ENCODE assay signal across 12 cellular contexts in the genomic region with DNA sequence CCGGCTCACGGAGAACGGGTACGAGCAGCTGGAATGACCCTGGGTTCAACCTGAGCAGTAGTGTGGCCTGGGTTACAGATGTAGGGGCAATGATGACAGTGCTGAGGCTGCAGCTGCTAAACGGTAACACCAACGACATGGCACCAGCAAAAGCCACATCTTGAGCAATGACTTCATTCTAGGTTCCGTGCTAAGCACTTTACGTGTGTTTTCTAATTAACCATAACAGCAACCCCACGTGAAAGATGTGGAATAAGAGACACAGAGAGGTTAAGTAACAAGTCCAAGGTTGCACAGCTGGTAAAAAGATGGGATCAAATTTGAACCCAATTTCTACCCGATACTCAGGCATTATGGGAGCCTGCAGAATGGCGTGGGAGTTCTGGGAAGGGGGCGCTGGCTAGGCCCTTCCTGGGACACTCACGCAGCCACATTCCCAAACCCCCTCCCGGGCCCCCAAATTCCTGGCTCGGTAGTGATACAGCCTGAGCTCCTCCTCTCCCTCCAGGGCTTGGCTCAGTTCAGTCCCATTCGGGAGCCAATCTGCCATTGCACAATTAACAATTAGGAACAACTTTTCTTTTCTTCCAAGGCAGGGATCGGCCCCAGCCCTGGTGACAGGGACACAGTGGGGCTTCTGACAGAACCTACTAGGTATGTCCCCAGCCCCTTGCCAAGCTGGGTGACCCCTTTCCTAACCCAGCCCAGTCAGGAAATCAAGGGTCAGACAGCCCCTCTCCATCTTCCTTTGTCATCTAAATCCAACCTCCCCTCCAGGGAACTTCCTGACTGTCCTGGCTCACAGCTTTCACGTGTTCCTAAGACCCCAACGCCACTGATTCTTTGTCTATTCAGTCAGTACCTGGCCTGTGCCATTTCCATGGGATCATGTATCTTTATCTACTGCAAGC. TPM values are rescaled to one million over a fixed set of nuclear protein-coding genes. Genes with fewer than 3 reads are reported as not detected.
DNase-seq lines count a peak whose midpoint lies in the region; ATAC-seq, FAIRE-seq and TF ChIP-seq lines count a peak whose summit lies in the region.
"Had no signal": no experiment of that assay in that cellular context is flagged by ENCODE, and none has a peak within 500 bp of the region (broad histone marks: within the 10 kb centered on the region; RNA-seq: fewer than 3 reads in every experiment).

No MANE protein-coding gene starts in this region.

- H3K4me3 Mint-ChIP-seq in stimulated activated memory B cell treated with anti-CD40 and anti-IgM and Interleukin-4, amounts not matched to agents 10 μg/mL and 1 μg/mL and 100 μg/mL, for 72 hours: no peak overlapping the region
- H3K4me3 Mint-ChIP-seq: natural killer cell had no signal

- in situ Hi-C loops in GM12878 (cut with MboI): no loop called here

- peaks cover 0 to 9% of the 10 kb centered on the region in 2 experiments; a peak in 2 of 4 replicates for H3K36me3 ChIP-seq in GM12878 (ENCODE audit: control insufficient read depth in 2 of 2, insufficient read depth in 2 of 2, low read length in 1 of 2)

- TF ChIP-seq CTCF in HL-60 (IDR thresholded peaks at IDR 0.05; ENCODE audit: insufficient read depth, low read length) (no peak), GM12878 (IDR thresholded peaks at IDR 0.05 in 2 of 3, conservative IDR thresholded peaks at IDR 0.05 in 1 of 3; ENCODE audit: control insufficient read depth in 2 of 3, extremely low read depth in 1 of 3, insufficient read depth in 1 of 3, low read depth in 3 of 3, low read length in 3 of 3) (no peak)

- RAD21 ChIA-PET in GM12878 (lab: Charles Lee; ENCODE audit: unreplicated experiment): interaction anchor here (1.2 to 2.4 kb wide), 3 partner anchors 24 to 55 kb away, joined by 3 to 7 read pairs (median 4); no protein-coding TSS in a partner anchor

- no peak for TF ChIP-seq EP300 in GM12878 (IDR thresholded peaks at IDR 0.05; ENCODE audit: borderline replicate concordance in 1 of 2, control insufficient read depth in 1 of 2, low read depth in 2 of 2, low read length in 2 of 2)

- SMC1A ChIA-PET in GM12878 (lab: Charles Lee; ENCODE audit: uncharacterized antibody, unreplicated experiment): interaction anchor here (2.9 kb wide), 1 partner anchor 9 kb away, joined by 12 read pairs; no protein-coding TSS in a partner anchor

- H3K27ac Mint-ChIP-seq in stimulated activated memory B cell treated with anti-CD40 and anti-IgM and Interleukin-4, amounts not matched to agents 10 μg/mL and 1 μg/mL and 100 μg/mL, for 72 hours: peak overlapping the region; percentile 25

- H3K4me2 ChIP-seq in GM12878 (ENCODE audit: control insufficient read depth, insufficient read depth): no peak overlapping the region

- no peak for ATAC-seq in GM12878
- ATAC-seq in stimulated activated memory B cell treated with anti-CD40 and anti-IgM and Interleukin-4, amounts not matched to agents 10 μg/mL and 1 μg/mL and 100 μg/mL, for 72 hours: no peak
- ATAC-seq in HG03565 (IDR thresholded peaks at IDR 0.05; ENCODE audit: unreplicated experiment): no peak
- ATAC-seq: natural killer cell had no signal

- H3K36me3 Mint-ChIP-seq in stimulated activated memory B cell treated with anti-CD40 and anti-IgM and Interleukin-4, amounts not matched to agents 10 μg/mL and 1 μg/mL and 100 μg/mL, for 72 hours: peaks cover 41% of the 10 kb centered on the region
- H3K36me3 Mint-ChIP-seq: natural killer cell had no signal

- POLR2A ChIA-PET in GM12878 (lab: Charles Lee): no interaction called here

- CTCF ChIA-PET in GM12878 (lab: Yijun Ruan, JAX): interaction anchor here (0.6 to 1.7 kb wide), 2 partner anchors 10 to 11 kb away, joined by 3 to 4 read pairs; no protein-coding TSS in a partner anchor

- peak in 1 of 2 experiments; percentile 76 for DNase-seq in HL-60 (ENCODE audit: low read depth in 1 of 2, low spot score in 1 of 2)
- DNase-seq in GM12878 (ENCODE audit: low read depth, low spot score): no peak
- peak; percentile 42 for DNase-seq in iPS-NIHi7 (ENCODE audit: extremely low spot score)
- DNase-seq in DMS 273 treated with DMSO at 0.1 percent for 48 hours (lab: John Stamatoyannopoulos, UW): no peak
- no peak for DNase-seq in pons (ENCODE audit: low spot score)
- DNase-seq in NCI-H1417 treated with DMSO at 0.1 percent for 48 hours (lab: John Stamatoyannopoulos, UW): no peak
- DNase-seq: activated CD4-positive, alpha-beta T cell treated with anti-CD3 and anti-CD28 coated beads, Interleukin-2, amount 50 U/mL, for 4 hours; natural killer cell; NCI-H1930; stimulated activated CD4-positive, alpha-beta T cell treated with anti-CD3 and anti-CD28 coated beads, Interleukin-2, amount 100 ng/mL, for 48 hours had no signal

- intact Hi-C loops in GM12878 (cut with micrococcal nuclease; ENCODE audit: unreplicated experiment): no loop called here

- no peaks in the 10 kb centered on the region for H4K20me1 ChIP-seq in GM12878 (ENCODE audit: control insufficient read depth, insufficient read depth)

- no TSS peak for BruUV-seq in GM12878 (replicated peaks; lab: Mats Ljungman, UMichigan)

- no peaks in the 10 kb centered on the region; the same call in 1 of the 2 replicates for H3K4me1 ChIP-seq in GM12878 (ENCODE audit: control insufficient read depth, insufficient read depth, low read length)

- no peak for TF ChIP-seq POLR2A in GM12878 (IDR thresholded peaks at IDR 0.05; ENCODE audit: low read depth, low read length)

- H3K79me2 ChIP-seq in GM12878 (ENCODE audit: control insufficient read depth, insufficient read depth, low read length): no peaks in the 10 kb centered on the region

- no peak for FAIRE-seq in GM12878 (lab: Jason Lieb, UNC)

- no peak for TF ChIP-seq RAD21 in GM12878 (IDR thresholded peaks at IDR 0.05; ENCODE audit: insufficient read depth, low read depth, low read length)

- no peaks in the 10 kb centered on the region; the same call in 2 of the 3 replicates for H3K9me3 ChIP-seq in GM12878 (replicated peaks; ENCODE audit: control insufficient read depth, insufficient read depth, low read length)

- no peak overlapping the region for H3K9ac ChIP-seq in GM12878 (ENCODE audit: control insufficient read depth, insufficient read depth, low read length)

- H3K4me3 ChIP-seq in HL-60 (replicated peaks; ENCODE audit: insufficient read depth, low read length): no peak overlapping the region
- H3K4me3 ChIP-seq in GM12878: no peak overlapping the region

- no peaks in the 10 kb centered on the region for H3K27me3 Mint-ChIP-seq in stimulated activated memory B cell treated with anti-CD40 and anti-IgM and Interleukin-4, amounts not matched to agents 10 μg/mL and 1 μg/mL and 100 μg/mL, for 72 hours

- H3K27me3 ChIP-seq in HL-60 (ENCODE audit: insufficient read depth, poor library complexity, severe bottlenecking): no peaks in the 10 kb centered on the region
- no peaks in the 10 kb centered on the region for H3K27me3 ChIP-seq in GM12878 (replicated peaks in 1 of 2; ENCODE audit: control insufficient read depth in 2 of 2, insufficient read depth in 2 of 2, low read length in 1 of 2)

- H3K4me1 Mint-ChIP-seq in stimulated activated memory B cell treated with anti-CD40 and anti-IgM and Interleukin-4, amounts not matched to agents 10 μg/mL and 1 μg/mL and 100 μg/mL, for 72 hours: peaks cover 52% of the 10 kb centered on the region

- H3K27ac ChIP-seq in HL-60 (replicated peaks) (peak overlapping the region; percentile 49), GM12878 (ENCODE audit: control insufficient read depth, insufficient read depth) (no peak overlapping the region)

- WGBS in GM12878 (ENCODE audit: insufficient coverage, insufficient replicate concordance, low lambda C conversion rate, missing lambda C conversion rate): 67% methylated on average over 19 of the region's 19 CpGs

- H2AFZ ChIP-seq in GM12878 (ENCODE audit: control insufficient read depth, low read depth, low read length): no peak overlapping the region

- no peaks in the 10 kb centered on the region for H3K9me3 Mint-ChIP-seq in stimulated activated memory B cell treated with anti-CD40 and anti-IgM and Interleukin-4, amounts not matched to agents 10 μg/mL and 1 μg/mL and 100 μg/mL, for 72 hours
- H3K9me3 Mint-ChIP-seq: natural killer cell had no signal

TF ChIP-seq in GM12878, 131 proteins besides CTCF, POLR2A, EP300 and RAD21:
- TF ChIP-seq MTA3 (IDR thresholded peaks at IDR 0.05; ENCODE audit: borderline replicate concordance, low read length): no peak
- TF ChIP-seq SMARCA5 (IDR thresholded peaks at IDR 0.05): 0 out of 2 replicates have a peak, but pooled peaks have one; percentile 1

RNA-seq across cellular contexts. Expression of a gene that starts 23.9 kb away (rescaled TPM):
- 121 and 133 TPM in 2 replicates for total RNA-seq in GM12878 (2013; cell fraction: nucleolus; rRNA removed)
- total RNA-seq in GM12878 (2014; rRNA removed): 39.9 and 40.5 TPM in 2 replicates
- total RNA-seq in GM12878 (2014; rRNA removed; fragmentation: Illumina TruSeq; extraction: Trizol): 19.2 and 20.4 TPM in 2 replicates
- 81.0 and 81.5 TPM in 2 replicates for total RNA-seq in GM12878 (2021)
- polyA plus RNA-seq in GM12878 (2011; ENCODE audit: low read depth): 13.5 TPM
- 23.4 and 34.2 TPM in 2 replicates for polyA plus RNA-seq in GM12878 (2011; rRNA removed)
- polyA plus RNA-seq in GM12878 (2011; cell fraction: cytosol; rRNA removed): 20.8 and 22.4 TPM in 2 replicates
- polyA plus RNA-seq in GM12878 (2011; cell fraction: nucleus; rRNA removed): 46.3 and 47.3 TPM in 2 replicates
- polyA plus RNA-seq in GM12878 (2012): 11.0 and 13.7 TPM in 2 replicates
- polyA plus RNA-seq in GM12878 (2014; fragmentation: Illumina TruSeq; extraction: Trizol): 39.6 and 50.9 TPM in 2 replicates
- polyA plus RNA-seq in GM12878 (2014; fragmentation: Nextera tagmentation; extraction: Ambion mirVana): 1 to 10 TPM in 1 of 2 experiments, under 1 TPM in 1; 0.97 to 2.4 TPM
- 32.2 and 41.0 TPM in 2 replicates for polyA plus RNA-seq in GM12878 (2014; rRNA removed)
- polyA plus RNA-seq in GM12878 (2016; fragmentation: Nextera tagmentation; extraction: Ambion mirVana): 10 to 100 TPM; 40.5 to 43.6 TPM
- polyA minus RNA-seq in GM12878 (2011; rRNA and poly(A)+ RNA removed): 36.1 and 38.8 TPM in 2 replicates
- polyA minus RNA-seq in GM12878 (2011; cell fraction: cytosol; rRNA and poly(A)+ RNA removed): 15.8 and 16.8 TPM in 2 replicates
- polyA minus RNA-seq in GM12878 (2011; cell fraction: nucleus; rRNA and poly(A)+ RNA removed): 31.1 and 39.1 TPM in 2 replicates
